Comparison of ENCODE assay signal across 26 cellular contexts in genomic region chr3:14861451-14862302, GRCh38. TPM values are rescaled to one million over a fixed set of nuclear protein-coding genes. Genes with fewer than 3 reads are reported as not detected.
DNase-seq lines count a peak whose midpoint lies in the region; ATAC-seq, FAIRE-seq and TF ChIP-seq lines count a peak whose summit lies in the region.
"Had no signal": no experiment of that assay in that cellular context is flagged by ENCODE, and none has a peak within 500 bp of the region (broad histone marks: within the 10 kb centered on the region; RNA-seq: fewer than 3 reads in every experiment).

No MANE protein-coding gene starts in this region.

- H3K4ac ChIP-seq in IMR-90 (ENCODE audit: low read depth, low read length): no peak overlapping the region

- H3K4me1 ChIP-seq in IMR-90 (ENCODE audit: control insufficient read depth, insufficient read depth, low read length) (no peaks in the 10 kb centered on the region), right lobe of liver (peaks cover 0 to 5% (median 0%) of the 10 kb centered on the region in 4 donors), gastrocnemius medialis (peaks cover 16 to 29% of the 10 kb centered on the region in 2 donors), smooth muscle cell (ENCODE audit: low read depth) (no peaks in the 10 kb centered on the region)
- H3K4me1 ChIP-seq: testis had no signal

- H3K56ac ChIP-seq in IMR-90 (ENCODE audit: extremely low read depth, insufficient read depth, low read length): no peak overlapping the region

- DNase-seq in IMR-90 (no peak), caudate nucleus (lab: John Stamatoyannopoulos, UW) (peak in 37 of 61 donors; percentile 5 to 87 (median 31)), right lobe of liver (no peak), gastrocnemius medialis (no peak), activated T-cell treated with anti-CD3 and anti-CD28 coated beads for 4 hours (no peak), smooth muscle cell (lab: John Stamatoyannopoulos, UW; ENCODE audit: unreplicated experiment) (no peak), activated gamma-delta T cell (lab: John Stamatoyannopoulos, UW) (no peak), GM12892 (ENCODE audit: insufficient read length) (no peak)
- DNase-seq: activated CD8-positive, alpha-beta memory T cell treated with anti-CD3 and anti-CD28 coated beads, Interleukin-2, amount 10 ng/mL, durations not matched to agents 7 days and 5 days; activated effector memory CD4-positive, alpha-beta T cell treated with Interleukin-2 at 50 U/mL for 16 hours; adrenal gland; central memory CD4-positive, alpha-beta T cell; DMS79; erythroblast; glutamatergic neuron; mammary epithelial cell; naive B cell; NCI-H1694; NCI-H2227 treated with DMSO at 0.1 percent for 48 hours; T1000; testis had no signal

- no peak overlapping the region for H4K91ac ChIP-seq in IMR-90 (ENCODE audit: insufficient read depth, low read depth, low read length)

- no peak overlapping the region for H3K27ac ChIP-seq in IMR-90 (ENCODE audit: insufficient read depth, low read length)
- no peak overlapping the region for H3K27ac ChIP-seq in caudate nucleus (ENCODE audit: low read depth, low read length)
- no peak overlapping the region for H3K27ac ChIP-seq in right lobe of liver
- H3K27ac ChIP-seq in gastrocnemius medialis: peak overlapping the region; percentile 52 to 56 (median 54)
- H3K27ac ChIP-seq in smooth muscle cell (ENCODE audit: low read depth): no peak overlapping the region
- H3K27ac ChIP-seq: HL-60, SK-N-MC, testis had no signal

- H2BK15ac ChIP-seq in IMR-90 (ENCODE audit: low read depth, low read length): no peak overlapping the region

- H2BK20ac ChIP-seq in IMR-90 (ENCODE audit: low read depth, low read length): no peak overlapping the region

- no peak overlapping the region for H3K4me3 ChIP-seq in IMR-90 (ENCODE audit: insufficient read depth, low read depth, low read length)
- no peak overlapping the region for H3K4me3 ChIP-seq in right lobe of liver
- no peak overlapping the region for H3K4me3 ChIP-seq in gastrocnemius medialis
- H3K4me3 ChIP-seq in smooth muscle cell: no peak overlapping the region
- H3K4me3 ChIP-seq: adrenal gland, SK-N-MC, testis had no signal

- H3K36me3 ChIP-seq in IMR-90 (ENCODE audit: control insufficient read depth, insufficient read depth, low read length) (no peaks in the 10 kb centered on the region), right lobe of liver (no peaks in the 10 kb centered on the region), gastrocnemius medialis (no peaks in the 10 kb centered on the region), smooth muscle cell (ENCODE audit: low read depth) (no peaks in the 10 kb centered on the region)
- H3K36me3 ChIP-seq: adrenal gland had no signal

- H4K8ac ChIP-seq in IMR-90 (ENCODE audit: low read depth in 2 of 2, low read length in 2 of 2): no peak overlapping the region

- FAIRE-seq in GM12892 (lab: Jason Lieb, UNC): no peak

- H2BK120ac ChIP-seq in IMR-90 (ENCODE audit: low read depth, low read length): no peak overlapping the region

- H3K9me1 ChIP-seq in IMR-90 (ENCODE audit: insufficient read depth, low read length): no peaks in the 10 kb centered on the region

- ATAC-seq in IMR-90 (ENCODE audit: low read depth): no peak
- peak; percentile 33 to 75 (median 44) for ATAC-seq in right lobe of liver
- peak; percentile 26 to 61 for ATAC-seq in gastrocnemius medialis
- ATAC-seq: activated CD8-positive, alpha-beta memory T cell treated with anti-CD3 and anti-CD28 coated beads, Interleukin-2, amount 10 ng/mL, durations not matched to agents 7 days and 5 days; Panc1 had no signal

- H3K18ac ChIP-seq in IMR-90 (ENCODE audit: low read depth, low read length): no peak overlapping the region

- no peak overlapping the region for H3K23ac ChIP-seq in IMR-90 (ENCODE audit: low read depth, low read length)

- H2BK5ac ChIP-seq in IMR-90 (ENCODE audit: low read depth, low read length, poor library complexity, severe bottlenecking): no peak overlapping the region

- no peak overlapping the region for H4K5ac ChIP-seq in IMR-90 (ENCODE audit: low read depth, low read length)

- no peaks in the 10 kb centered on the region for H3K79me1 ChIP-seq in IMR-90 (ENCODE audit: low read depth in 1 of 2, low read length in 2 of 2)

- H3K27me3 ChIP-seq in IMR-90 (ENCODE audit: control insufficient read depth, insufficient read depth, low read length): peaks cover 6% of the 10 kb centered on the region
- no peaks in the 10 kb centered on the region for H3K27me3 ChIP-seq in right lobe of liver
- no peaks in the 10 kb centered on the region for H3K27me3 ChIP-seq in gastrocnemius medialis
- H3K27me3 ChIP-seq in smooth muscle cell (ENCODE audit: low read depth): no peaks in the 10 kb centered on the region
- H3K27me3 ChIP-seq: adrenal gland, testis had no signal

- no TSS peak for BruUV-seq in IMR-90 (replicated peaks; lab: Mats Ljungman, UMichigan)

- intact Hi-C loops in IMR-90 (cut with micrococcal nuclease): no loop called here
- intact Hi-C loops in right lobe of liver (cut with DNase I): loop anchor here in 1 of 2 donors (10.0 kb wide), 1 partner anchor 53 kb away; no protein-coding TSS in a partner anchor
- intact Hi-C loops in gastrocnemius medialis (cut with DNase I; ENCODE audit: low total_unique reads): loop anchor here (5.0 kb wide), 2 partner anchors 41 to 56 kb away; no protein-coding TSS in a partner anchor

- TF ChIP-seq RAD21 in IMR-90 (IDR thresholded peaks at IDR 0.05; ENCODE audit: low read length): no peak

- H2AK5ac ChIP-seq in IMR-90 (ENCODE audit: low read depth, low read length): no peak overlapping the region

- H3K9ac ChIP-seq in IMR-90 (ENCODE audit: low read depth, low read length): no peak overlapping the region
- no peak overlapping the region for H3K9ac ChIP-seq in smooth muscle cell (ENCODE audit: low read depth)

- H3K4me2 ChIP-seq in IMR-90 (ENCODE audit: low read depth, low read length): no peak overlapping the region
- H3K4me2 ChIP-seq in smooth muscle cell: no peak overlapping the region

- no CpG with 5 or more reads among the region's 8 CpGs for WGBS in IMR-90 (ENCODE audit: extremely low coverage in 2 of 2, insufficient read length in 1 of 2), 2 experiments
- WGBS in right lobe of liver (ENCODE audit: insufficient coverage, low coverage, low lambda C conversion rate, missing lambda C conversion rate): 64% methylated on average over 6 of the region's 8 CpGs
- WGBS in smooth muscle cell (ENCODE audit: low lambda C conversion rate): 95% methylated on average over 8 of the region's 8 CpGs

- no peaks in the 10 kb centered on the region for H3K9me3 ChIP-seq in IMR-90 (ENCODE audit: control insufficient read depth, insufficient read depth, low read length)
- H3K9me3 ChIP-seq in right lobe of liver: no peaks in the 10 kb centered on the region
- peaks cover 0 to under 1% (median 0%) of the 10 kb centered on the region in 3 donors for H3K9me3 ChIP-seq in gastrocnemius medialis
- H3K9me3 ChIP-seq in smooth muscle cell (replicated peaks; ENCODE audit: low read depth): no peaks in the 10 kb centered on the region
- H3K9me3 ChIP-seq: adrenal gland, testis had no signal

- POLR2A ChIA-PET in IMR-90 (lab: Charles Lee; ENCODE audit: unreplicated experiment): no interaction called here

- CTCF ChIA-PET in IMR-90 (lab: Yijun Ruan, JAX): interaction anchor here (0.5 kb wide), 1 partner anchor 198 kb away, joined by 3 read pairs; no protein-coding TSS in a partner anchor

- in situ Hi-C loops in IMR-90 (cut with MboI; ENCODE audit: low sequenced_read_pairs) (no loop called here), gastrocnemius medialis (cut with MboI; ENCODE audit: low sequenced_read_pairs in 4 of 4) (no loop called here)

- no peak overlapping the region for H3K14ac ChIP-seq in IMR-90 (replicated peaks; ENCODE audit: low read depth, low read length)

- H2AFZ ChIP-seq in IMR-90 (replicated peaks; ENCODE audit: low read length, poor library complexity) (no peak overlapping the region), smooth muscle cell (ENCODE audit: low read depth) (no peak overlapping the region)

- peak overlapping the region; percentile 16 for H2AK9ac ChIP-seq in IMR-90 (replicated peaks; ENCODE audit: low read depth, low read length, poor library complexity)

- no peak for TF ChIP-seq CTCF in IMR-90 (conservative IDR thresholded peaks at IDR 0.05; ENCODE audit: low read depth, low read length)
- TF ChIP-seq CTCF in right lobe of liver (IDR thresholded peaks at IDR 0.05): peak in 2 of 4 donors; percentile 13 to 17
- TF ChIP-seq CTCF in gastrocnemius medialis (IDR thresholded peaks at IDR 0.05 in 4 of 5, conservative IDR thresholded peaks at IDR 0.05 in 1 of 5): peak in 1 of 5 experiments; percentile 18
- TF ChIP-seq CTCF in smooth muscle cell (IDR thresholded peaks at IDR 0.05; ENCODE audit: borderline replicate concordance, insufficient read depth, poor library complexity, severe bottlenecking): no peak

- no peaks in the 10 kb centered on the region for H4K20me1 ChIP-seq in IMR-90 (ENCODE audit: insufficient read depth, low read length)
- no peaks in the 10 kb centered on the region for H4K20me1 ChIP-seq in smooth muscle cell (ENCODE audit: low read depth)

- no peak for TF ChIP-seq POLR2A in IMR-90 (IDR thresholded peaks at IDR 0.05; ENCODE audit: low read depth, low read length)
- no peak for TF ChIP-seq POLR2A in right lobe of liver (IDR thresholded peaks at IDR 0.05)
- no peak for TF ChIP-seq POLR2A in gastrocnemius medialis (IDR thresholded peaks at IDR 0.05)
- no peak for TF ChIP-seq POLR2A in GM12892 (IDR thresholded peaks at IDR 0.05; ENCODE audit: low read depth, low read length)

- no peaks in the 10 kb centered on the region for H3K79me2 ChIP-seq in smooth muscle cell (ENCODE audit: low read depth)

- no peaks in the 10 kb centered on the region for H3F3A ChIP-seq in smooth muscle cell (ENCODE audit: low read depth)

- dilution Hi-C loops in IMR-90 (cut with HindIII; ENCODE audit: low sequenced_read_pairs, unreplicated experiment): no loop called here

TF ChIP-seq in IMR-90, 13 proteins besides CTCF, POLR2A, EP300 and RAD21:
- TF ChIP-seq RFX5 (IDR thresholded peaks at IDR 0.05; ENCODE audit: low read depth, low read length): no peak
- TF ChIP-seq, protein P1, sequence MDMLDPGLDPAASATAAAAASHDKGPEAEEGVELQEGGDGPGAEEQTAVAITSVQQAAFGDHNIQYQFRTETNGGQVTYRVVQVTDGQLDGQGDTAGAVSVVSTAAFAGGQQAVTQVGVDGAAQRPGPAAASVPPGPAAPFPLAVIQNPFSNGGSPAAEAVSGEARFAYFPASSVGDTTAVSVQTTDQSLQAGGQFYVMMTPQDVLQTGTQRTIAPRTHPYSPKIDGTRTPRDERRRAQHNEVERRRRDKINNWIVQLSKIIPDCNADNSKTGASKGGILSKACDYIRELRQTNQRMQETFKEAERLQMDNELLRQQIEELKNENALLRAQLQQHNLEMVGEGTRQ (IDR thresholded peaks at IDR 0.05; ENCODE audit: low read depth, low read length): no peak

RNA-seq across cellular contexts. Expression of gene FGD5, which starts 42.9 kb away (rescaled TPM):
- total RNA-seq in IMR-90 (2012; rRNA removed) (not detected in 2 replicates), right lobe of liver (1 to 10 TPM; 3.4 to 8.9 (median 5.9) TPM), gastrocnemius medialis (1 to 10 TPM; 4.4 to 8.4 (median 5.2) TPM), smooth muscle cell (0.63 and 1.0 TPM in 2 replicates)
- polyA plus RNA-seq in IMR-90 (2012; rRNA removed) (not detected in 2 replicates), smooth muscle cell (0.71 and 2.7 TPM in 2 replicates)
- polyA plus RNA-seq in IMR-90 (2012; cell fraction: cytosol; rRNA removed): not detected in 2 replicates
- polyA plus RNA-seq in IMR-90 (2012; cell fraction: nucleus; rRNA removed; ENCODE audit: low replicate concordance): not detected in 2 replicates
- polyA plus RNA-seq in GM12892 (2012; ENCODE audit: missing spikeins): 0.06 TPM
- total RNA-seq: activated CD8-positive, alpha-beta memory T cell treated with anti-CD3 and anti-CD28 coated beads, Interleukin-2, amount 10 ng/mL, durations not matched to agents 7 days and 5 days; mammary epithelial cell; MCF 10A had no signal
- polyA plus RNA-seq: IgD-negative memory B cell, mammary epithelial cell had no signal

Comparison
In these comparisons a context has a peak if more than half of its experiments do, and no peak if none do; other contexts are left out.
1. DNase-seq: peak in caudate nucleus (37 of 61); none in IMR-90 (single experiment), right lobe of liver (0 of 3), gastrocnemius medialis (0 of 2), activated T-cell treated with anti-CD3 and anti-CD28 coated beads for 4 hours (single experiment), smooth muscle cell (single experiment), activated gamma-delta T cell (single experiment) and GM12892 (single experiment).
2. H3K27ac ChIP-seq: peak in gastrocnemius medialis (4 of 4); none in IMR-90 (single experiment), caudate nucleus (single experiment), right lobe of liver (0 of 3) and smooth muscle cell (single experiment).